ENCODE assay signal across 20 cellular contexts in genomic region chr3:53186726-53187125, GRCh38. TPM values are rescaled to one million over a fixed set of nuclear protein-coding genes. Genes with fewer than 3 reads are reported as not detected.
DNase-seq lines count a peak whose midpoint lies in the region; ATAC-seq, FAIRE-seq and TF ChIP-seq lines count a peak whose summit lies in the region.
"Had no signal": no experiment of that assay in that cellular context is flagged by ENCODE, and none has a peak within 500 bp of the region (broad histone marks: within the 10 kb centered on the region; RNA-seq: fewer than 3 reads in every experiment).

No MANE protein-coding gene starts in this region.

- intact Hi-C loops in left ventricle myocardium superior (cut with micrococcal nuclease) (no loop called here), cardiac septum (cut with DNase I) (no loop called here), kidney (cut with DNase I) (no loop called here), spleen (cut with DNase I; ENCODE audit: low total_unique reads) (no loop called here), transverse colon (cut with DNase I; ENCODE audit: low total_unique reads) (no loop called here)

- peaks cover 28 to 44% of the 10 kb centered on the region in 2 donors for H3K36me3 ChIP-seq in kidney (ENCODE audit: control insufficient read depth in 1 of 2, insufficient read depth in 2 of 2, low read length in 2 of 2)
- H3K36me3 ChIP-seq in spleen, result peaks cover 0 to 100% (median 90%) of the 10 kb centered on the region in 6 donors
- peaks cover 0 to 51% (median 11%) of the 10 kb centered on the region in 4 donors for H3K36me3 ChIP-seq in transverse colon

- H3K27me3 ChIP-seq in spleen (replicated peaks in 1 of 7), result no peaks in the 10 kb centered on the region
- no peaks in the 10 kb centered on the region for H3K27me3 ChIP-seq in transverse colon

- H3K4me3 ChIP-seq in kidney (ENCODE audit: low read length in 2 of 2) (no peak overlapping the region), spleen (no peak overlapping the region), transverse colon (no peak overlapping the region)
- H3K4me3 ChIP-seq: A549, GM23248, HAP-1, K562 had no signal

- H3K4me1 ChIP-seq in kidney (ENCODE audit: control insufficient read depth in 1 of 2, insufficient read depth in 1 of 2, low read depth in 1 of 2, low read length in 2 of 2) (no peaks in the 10 kb centered on the region), spleen (peaks cover 0 to 12% (median 2%) of the 10 kb centered on the region in 6 donors), transverse colon (no peaks in the 10 kb centered on the region)
- H3K4me1 ChIP-seq: A549, HAP-1 had no signal

- H3K9me3 ChIP-seq in kidney (ENCODE audit: control insufficient read depth in 1 of 2, low read length in 2 of 2) (no peaks in the 10 kb centered on the region), spleen (no peaks in the 10 kb centered on the region), transverse colon (no peaks in the 10 kb centered on the region)
- H3K9me3 ChIP-seq: A549, HAP-1 had no signal

- in situ Hi-C loops in transverse colon (cut with MboI; ENCODE audit: low pct_ligation_motif_present in 1 of 4, low pct_unique_long_range_greater_than_20kb in 1 of 4, low sequenced_read_pairs in 3 of 4), result no loop called here

- no peak for FAIRE-seq in kidney (lab: Jason Lieb, UNC)
- FAIRE-seq: A549, GM12891, GM19239, K562 had no signal

- TF ChIP-seq POLR2A in spleen (IDR thresholded peaks at IDR 0.05) (no peak), transverse colon (IDR thresholded peaks at IDR 0.05) (no peak)

- ATAC-seq in left ventricle myocardium superior (no peak), GM21528 (IDR thresholded peaks at IDR 0.05; ENCODE audit: low FRiP score, unreplicated experiment) (no peak)
- ATAC-seq: A549; CD8-positive, alpha-beta T cell; K562 had no signal

- TF ChIP-seq CTCF in kidney (IDR thresholded peaks at IDR 0.05; ENCODE audit: borderline replicate concordance, extremely low read depth, insufficient read depth) (no peak), spleen (IDR thresholded peaks at IDR 0.05 in 8 of 11, conservative IDR thresholded peaks at IDR 0.05 in 3 of 11) (no peak), transverse colon (IDR thresholded peaks at IDR 0.05) (no peak)

- no peak for TF ChIP-seq EP300 in transverse colon (IDR thresholded peaks at IDR 0.05; ENCODE audit: low read depth)

- no peak overlapping the region for H3K27ac ChIP-seq in kidney (ENCODE audit: low read depth in 2 of 2, low read length in 2 of 2)
- no peak overlapping the region for H3K27ac ChIP-seq in spleen
- no peak overlapping the region for H3K27ac ChIP-seq in transverse colon
- H3K27ac ChIP-seq: 22Rv1, A549, C4-2B, GM23248 had no signal

- 93 to 97% (median 96%) methylated on average over 9 of the region's 9 CpGs for WGBS in spleen, 5 donors
- WGBS in transverse colon (ENCODE audit: low coverage in 1 of 2), 2 donors, result 95% methylated on average over 8 of the region's 9 CpGs; no CpG with 5 or more reads in 1 of the 2 donors

- peak; percentile 25 for DNase-seq in left ventricle myocardium superior
- no peak for DNase-seq in cardiac septum (ENCODE audit: low spot score)
- peak; percentile 59 for DNase-seq in kidney
- DNase-seq in spleen, result peak; percentile 68
- no peak for DNase-seq in middle frontal gyrus (ENCODE audit: extremely low spot score, low spot score)
- DNase-seq in transverse colon, result no peak
- DNase-seq: AML-193; Calu3; CD8-positive, alpha-beta T cell; DMS53; DND-41; GM23248 had no signal

- no peak overlapping the region for H3K9ac ChIP-seq in kidney (ENCODE audit: low read length in 2 of 2)
- H3K9ac ChIP-seq: GM23248 had no signal

RNA-seq across cellular contexts. Expression of gene PRKCD, which starts 25.7 kb away (rescaled TPM):
- 13.2 TPM for total RNA-seq in left ventricle myocardium superior
- 10.6 TPM for total RNA-seq in cardiac septum
- 26.6 TPM for total RNA-seq in kidney
- polyA plus RNA-seq in kidney (ENCODE audit: insufficient read depth, low read depth, low replicate concordance), result 29.1 TPM
- 100 to 1,000 TPM in 1 of 7 donors, 10 to 100 TPM in 6; 42.7 to 100 (median 59.6) TPM for total RNA-seq in spleen
- 10 to 100 TPM; 22.2 to 50.0 (median 31.9) TPM for polyA plus RNA-seq in spleen
- total RNA-seq in transverse colon, result 10 to 100 TPM; 43.8 to 78.9 (median 55.9) TPM

RNA-seq across cellular contexts. Expression of gene RFT1, which starts 56.5 kb away (rescaled TPM):
- total RNA-seq in left ventricle myocardium superior (8.5 TPM), cardiac septum (8.6 TPM), kidney (22.8 TPM), spleen (10 to 100 TPM; 12.1 to 25.6 (median 17.8) TPM), transverse colon (10 to 100 TPM in 1 of 4 donors, 1 to 10 TPM in 3; 2.2 to 10.3 (median 8.5) TPM)
- polyA plus RNA-seq in kidney (ENCODE audit: insufficient read depth, low read depth, low replicate concordance) (14.7 TPM), spleen (1 to 10 TPM; 6.0 to 8.9 (median 8.1) TPM)

Comparison
In these comparisons a context has a peak if more than half of its experiments do, and no peak if none do; other contexts are left out.
1. DNase-seq: peak in left ventricle myocardium superior (single experiment), kidney (single experiment) and spleen (single experiment); none in cardiac septum (single experiment), middle frontal gyrus (single experiment) and transverse colon (single experiment).